In the genomic region with DNA sequence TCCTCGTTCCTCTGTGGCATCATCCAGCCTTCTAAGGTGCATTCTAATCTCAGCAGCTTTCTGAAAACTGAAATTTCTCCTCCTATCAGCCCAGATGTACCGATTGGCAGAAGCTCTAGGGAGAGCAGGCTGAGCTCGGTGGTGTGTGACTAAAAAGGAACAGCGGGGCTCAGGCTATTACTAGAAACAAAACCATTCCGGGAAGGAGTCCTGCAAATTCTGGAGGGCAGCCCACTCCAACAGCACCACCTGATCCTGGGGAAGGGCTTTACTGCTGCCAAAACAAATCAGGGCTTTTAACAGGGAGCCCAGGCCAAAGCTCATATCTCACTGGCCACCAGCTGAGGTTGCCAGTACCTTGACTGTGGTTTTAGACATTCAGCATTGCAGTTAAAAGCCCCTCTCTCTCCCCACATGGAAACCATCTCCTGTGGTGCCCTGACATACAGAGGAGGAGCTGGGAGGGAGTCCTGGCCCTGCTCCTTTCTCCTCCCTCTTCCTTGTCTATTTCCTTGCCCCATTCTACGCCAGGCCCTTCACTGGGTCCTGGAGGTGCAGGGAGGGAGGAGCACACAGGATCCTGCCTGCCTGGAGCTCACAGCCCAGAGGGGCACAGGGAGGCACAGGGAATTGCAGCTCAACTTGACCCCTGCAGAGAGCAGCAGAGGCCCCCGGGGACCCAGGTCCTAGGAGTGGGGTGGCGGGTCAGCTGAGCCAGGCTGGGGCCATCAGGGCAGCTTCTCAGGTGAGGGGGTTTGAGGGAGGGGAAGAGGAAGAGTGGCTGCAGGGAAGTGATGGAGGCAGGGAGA, we compare ENCODE assay signal across 8 cellular contexts. TPM values are rescaled to one million over a fixed set of nuclear protein-coding genes. Genes with fewer than 3 reads are reported as not detected.
DNase-seq lines count a peak whose midpoint lies in the region; ATAC-seq and TF ChIP-seq lines count a peak whose summit lies in the region.

No MANE protein-coding gene starts in this region.

- H3K27ac Mint-ChIP-seq in dendritic cell treated with granulocyte-macrophage colony-stimulating factor and Interleukin-4, amounts not matched to agents 40 ng/mL and 50 ng/mL, for 4 days: peak overlapping the region; percentile 66

- H3K36me3 Mint-ChIP-seq in dendritic cell treated with granulocyte-macrophage colony-stimulating factor and Interleukin-4, amounts not matched to agents 40 ng/mL and 50 ng/mL, for 4 days (ENCODE audit: low read depth): no peaks in the 10 kb centered on the region

- intact Hi-C loops in dendritic cell treated with granulocyte-macrophage colony-stimulating factor and Interleukin-4, amounts not matched to agents 40 ng/mL and 50 ng/mL, for 4 days (cut with micrococcal nuclease): no loop called here
- intact Hi-C loops in mucosa of descending colon (cut with DNase I, micrococcal nuclease): no loop called here

- H3K4me3 ChIP-seq in mucosa of descending colon: no peak overlapping the region
- peak overlapping the region; percentile 26 to 55 (median 45) for H3K4me3 ChIP-seq in upper lobe of left lung

- peak overlapping the region; percentile 84 to 96 (median 92) for H3K27ac ChIP-seq in upper lobe of left lung

- H3K4me1 Mint-ChIP-seq in dendritic cell treated with granulocyte-macrophage colony-stimulating factor and Interleukin-4, amounts not matched to agents 40 ng/mL and 50 ng/mL, for 4 days (ENCODE audit: low read depth): peaks cover 40% of the 10 kb centered on the region

- WGBS in upper lobe of left lung, 2 donors: 23 to 31% methylated on average over 6 to 8 of the region's 8 CpGs

- H3K9me3 ChIP-seq in mucosa of descending colon (no peaks in the 10 kb centered on the region), upper lobe of left lung (no peaks in the 10 kb centered on the region)

- peak; percentile 31 for DNase-seq in EL
- DNase-seq in OCI-M1 (lab: John Stamatoyannopoulos, UW): peak; percentile 41
- no peak for DNase-seq in mucosa of descending colon
- peak; percentile 49 to 72 for DNase-seq in upper lobe of left lung
- no peak for DNase-seq in SHP77 treated with DMSO at 0.1 percent for 48 hours (lab: John Stamatoyannopoulos, UW)

- no peaks in the 10 kb centered on the region for H3K27me3 ChIP-seq in upper lobe of left lung

- H3K4me3 Mint-ChIP-seq in dendritic cell treated with granulocyte-macrophage colony-stimulating factor and Interleukin-4, amounts not matched to agents 40 ng/mL and 50 ng/mL, for 4 days: peak overlapping the region; percentile 77

- peak in 2 of 4 donors; percentile 27 to 38 for TF ChIP-seq EP300 in upper lobe of left lung (IDR thresholded peaks at IDR 0.05)

- ATAC-seq in mucosa of descending colon (peak; percentile 37), upper lobe of left lung (ENCODE audit: low FRiP score in 2 of 2) (peak; percentile 73 to 82), HG03025 (IDR thresholded peaks at IDR 0.05; ENCODE audit: low FRiP score, unreplicated experiment) (no peak), HG03571 (IDR thresholded peaks at IDR 0.05; ENCODE audit: unreplicated experiment) (no peak)

- H3K9me3 Mint-ChIP-seq in dendritic cell treated with granulocyte-macrophage colony-stimulating factor and Interleukin-4, amounts not matched to agents 40 ng/mL and 50 ng/mL, for 4 days: no peaks in the 10 kb centered on the region

- TF ChIP-seq CTCF in mucosa of descending colon (IDR thresholded peaks at IDR 0.05): no peak
- TF ChIP-seq CTCF in upper lobe of left lung (IDR thresholded peaks at IDR 0.05): no peak

- H3K4me1 ChIP-seq in mucosa of descending colon (ENCODE audit: low read depth) (peaks cover 19% of the 10 kb centered on the region), upper lobe of left lung (peaks cover 23 to 47% (median 32%) of the 10 kb centered on the region in 4 donors)

- peak in 2 of 4 donors; percentile 43 to 65 for TF ChIP-seq POLR2A in upper lobe of left lung (IDR thresholded peaks at IDR 0.05)

- H3K27me3 Mint-ChIP-seq in dendritic cell treated with granulocyte-macrophage colony-stimulating factor and Interleukin-4, amounts not matched to agents 40 ng/mL and 50 ng/mL, for 4 days: peaks cover 22% of the 10 kb centered on the region

- H3K36me3 ChIP-seq in mucosa of descending colon (ENCODE audit: low read depth): no peaks in the 10 kb centered on the region
- H3K36me3 ChIP-seq in upper lobe of left lung: no peaks in the 10 kb centered on the region

RNA-seq across cellular contexts. Expression of gene PLAAT4, which starts 0.9 kb away (rescaled TPM):
- total RNA-seq in mucosa of descending colon (10 to 100 TPM; 57.0 to 99.0 (median 96.7) TPM), upper lobe of left lung (100 to 1,000 TPM in 5 of 6 donors, 10 to 100 TPM in 1; 91.1 to 272 (median 192) TPM)

RNA-seq across cellular contexts. Expression of gene PLAAT2, which starts 25.7 kb away (rescaled TPM):
- 100 to 1,000 TPM in 1 of 3 donors, 10 to 100 TPM in 2; 44.3 to 238 (median 62.8) TPM for total RNA-seq in mucosa of descending colon
- total RNA-seq in upper lobe of left lung: 10 to 100 TPM in 1 of 6 donors, 1 to 10 TPM in 5; 1.9 to 10.5 (median 5.5) TPM

RNA-seq across cellular contexts. Expression of gene LGALS12, which starts 31.6 kb away (rescaled TPM):
- total RNA-seq in mucosa of descending colon (under 1 TPM; 0.26 to 0.32 (median 0.29) TPM), upper lobe of left lung (1 to 10 TPM in 1 of 6 donors, under 1 TPM in 3, not detected in 2; 0.61 to 1.8 (median 0.76) TPM)

RNA-seq across cellular contexts. Expression of gene PLAAT5, which starts 46.5 kb away (rescaled TPM):
- total RNA-seq in mucosa of descending colon (1 to 10 TPM in 2 of 3 donors, under 1 TPM in 1; 0.20 to 5.6 (median 1.3) TPM), upper lobe of left lung (1 to 10 TPM; 1.0 to 7.2 (median 3.1) TPM)

Comparison
In these comparisons a context has a peak if more than half of its experiments do, and no peak if none do; other contexts are left out.
1. DNase-seq: peak in EL (single experiment), OCI-M1 (single experiment) and upper lobe of left lung (2 of 2); none in mucosa of descending colon (0 of 3) and SHP77 treated with DMSO at 0.1 percent for 48 hours (single experiment).
2. ATAC-seq: peak in mucosa of descending colon (single experiment) and upper lobe of left lung (2 of 2); none in HG03025 (single experiment) and HG03571 (single experiment).